In the genomic region with DNA sequence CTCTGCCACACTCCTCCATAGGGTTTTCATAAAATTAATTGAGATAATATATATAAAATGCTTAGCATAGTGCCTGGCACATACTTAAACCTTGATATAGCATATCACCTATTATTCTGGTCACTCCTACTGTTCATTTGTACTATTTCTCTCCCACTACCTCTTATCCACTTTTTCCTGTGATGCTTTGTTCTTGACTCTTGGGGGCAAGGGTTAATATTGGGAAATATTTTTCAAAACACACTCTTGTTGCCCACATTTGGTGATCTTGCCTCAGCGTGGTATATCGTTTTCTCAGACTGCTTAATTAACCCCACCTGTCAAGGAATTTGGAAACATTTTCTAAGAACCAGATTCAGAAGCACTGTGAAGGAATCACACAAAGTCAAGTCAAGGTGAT, we compare ENCODE assay signal across 9 cellular contexts. TPM values are rescaled to one million over a fixed set of nuclear protein-coding genes. Genes with fewer than 3 reads are reported as not detected.
"Had no signal": no experiment of that assay in that cellular context is flagged by ENCODE, and none has a peak within 500 bp of the region (broad histone marks: within the 10 kb centered on the region; RNA-seq: fewer than 3 reads in every experiment).

No MANE protein-coding gene starts in this region.

- ATAC-seq: GM12878 had no signal

- FAIRE-seq: G401.6, GM12878, GM12891, GM12892, GM18507, GM19239 had no signal

- DNase-seq: GDM1, GF-D8 had no signal

- H3K4me3 ChIP-seq: GM12878 had no signal

RNA-seq across cellular contexts. Expression of gene SERPINA7, which starts 16.3 kb away (rescaled TPM):
- total RNA-seq: G401, GM12878 had no signal
- polyA plus RNA-seq: GM12878 had no signal
